ENCODE assay signal across 32 cellular contexts in genomic region chr13:82206241-82206640, GRCh38.
"Had no signal": no experiment of that assay in that cellular context is flagged by ENCODE, and none has a peak within 500 bp of the region (broad histone marks: within the 10 kb centered on the region; RNA-seq: fewer than 3 reads in every experiment).

No MANE protein-coding gene starts in this region.

- H3K36me3 Mint-ChIP-seq: activated CD8-positive, alpha-beta memory T cell treated with anti-CD3 and anti-CD28 coated beads, Interleukin-2, amount 10 ng/mL, durations not matched to agents 7 days and 5 days; activated naive CD4-positive, alpha-beta T cell treated with anti-CD3 and anti-CD28 coated beads, Interleukin-2, amount 10 ng/mL, durations not matched to agents 7 days and 5 days; activated naive CD8-positive, alpha-beta T cell; brain had no signal

- H3K4me3 ChIP-seq: ascending aorta, breast epithelium, cardiac muscle cell, colonic mucosa had no signal

- H3K27ac Mint-ChIP-seq: activated B cell treated with CpG ODN at 0.5 μM for 24 hours; activated CD8-positive, alpha-beta memory T cell treated with anti-CD3 and anti-CD28 coated beads, Interleukin-2, amount 10 ng/mL, durations not matched to agents 7 days and 5 days; activated CD8-positive, alpha-beta T cell treated with anti-CD3 and anti-CD28 coated beads, Interleukin-2, amount 10 ng/mL, durations not matched to agents 7 days and 5 days; activated naive CD4-positive, alpha-beta T cell treated with anti-CD3 and anti-CD28 coated beads, Interleukin-2, amount 10 ng/mL, durations not matched to agents 7 days and 5 days; activated naive CD8-positive, alpha-beta T cell; activated T-helper 1 cell treated with anti-CD3 and anti-CD28 coated beads, Interleukin-12 subunit alpha, Interleukin-12 subunit beta, Interleukin-2, Interleukin-4 antibody, amounts not matched to agents 30 ng/mL and 10 ng/mL and 1 ng/mL, durations not matched to agents 14 hours and 24 hours and 36 hours; activated T-helper 2 cell treated with anti-CD3 and anti-CD28 coated beads, Interferon-gamma antibody, Interleukin-2, Interleukin-4, amounts not matched to agents 10 μg/mL and 5 μg/mL and 100 μg/mL, durations not matched to agents 14 hours and 24 hours and 36 hours; brain; endodermal cell; T-helper 17 cell; T-helper 2 cell treated with Interferon-gamma antibody and Interleukin-4, amounts not matched to agents 5 μg/mL and 100 μg/mL, for 36 hours had no signal

- H3K9me3 ChIP-seq: ascending aorta, colonic mucosa had no signal

- H3K4me1 ChIP-seq: ascending aorta, breast epithelium, colonic mucosa had no signal

- H3K36me3 ChIP-seq: ascending aorta, breast epithelium, cardiac muscle cell, colonic mucosa, WERI-Rb-1 had no signal

- DNase-seq: activated B cell treated with CpG ODN at 0.5 μM for 24 hours; activated CD4-positive, alpha-beta T cell treated with anti-CD3 and anti-CD28 coated beads for 48 hours; activated CD4-positive, alpha-beta T cell treated with anti-CD3 and anti-CD28 coated beads, Interleukin-2, amount 50 U/mL, for 1 hour; activated CD4-positive, alpha-beta T cell treated with anti-CD3 and anti-CD28 coated beads, Interleukin-2, amount 50 U/mL, for 48 hours; activated CD8-positive, alpha-beta memory T cell treated with anti-CD3 and anti-CD28 coated beads, Interleukin-2, amount 10 ng/mL, durations not matched to agents 7 days and 5 days; activated CD8-positive, alpha-beta memory T cell treated with anti-CD3 and anti-CD28 coated beads, Interleukin-2, amount 50 U/mL, for 4 hours; activated CD8-positive, alpha-beta T cell treated with anti-CD3 and anti-CD28 coated beads, Interleukin-2, amount 10 ng/mL, durations not matched to agents 7 days and 5 days; activated effector memory CD4-positive, alpha-beta T cell treated with anti-CD3 and anti-CD28 coated beads, Interleukin-2, amount 50 U/mL, for 16 hours; activated naive CD4-positive, alpha-beta T cell treated with anti-CD3 and anti-CD28 coated beads, Interleukin-2, amount 10 ng/mL, durations not matched to agents 7 days and 5 days; activated T-cell treated with anti-CD3 and anti-CD28 coated beads, Interleukin-2, amount 50 U/mL, for 1 hour; activated T-cell treated with anti-CD3 and anti-CD28 coated beads, Interleukin-2, amount 50 U/mL, for 48 hours; amygdala; central memory CD4-positive, alpha-beta T cell; cerebellar nuclear complex; colonic mucosa; effector memory CD4-positive, alpha-beta T cell; endodermal cell; foreskin fibroblast; T-helper 1 cell; T-helper 17 cell; T1000; WERI-Rb-1 had no signal

- H3K4me3 Mint-ChIP-seq: activated B cell treated with CpG ODN at 0.5 μM for 24 hours; activated CD8-positive, alpha-beta memory T cell treated with anti-CD3 and anti-CD28 coated beads, Interleukin-2, amount 10 ng/mL, durations not matched to agents 7 days and 5 days; activated CD8-positive, alpha-beta T cell treated with anti-CD3 and anti-CD28 coated beads, Interleukin-2, amount 10 ng/mL, durations not matched to agents 7 days and 5 days; activated naive CD4-positive, alpha-beta T cell treated with anti-CD3 and anti-CD28 coated beads, Interleukin-2, amount 10 ng/mL, durations not matched to agents 7 days and 5 days; activated naive CD8-positive, alpha-beta T cell; activated T-helper 1 cell treated with anti-CD3 and anti-CD28 coated beads, Interleukin-12 subunit alpha, Interleukin-12 subunit beta, Interleukin-2, Interleukin-4 antibody, amounts not matched to agents 30 ng/mL and 10 ng/mL and 1 ng/mL, durations not matched to agents 14 hours and 24 hours and 36 hours; brain; endodermal cell; T-helper 17 cell; T-helper 2 cell treated with Interferon-gamma antibody and Interleukin-4, amounts not matched to agents 5 μg/mL and 100 μg/mL, for 36 hours had no signal

- H3K4me1 Mint-ChIP-seq: activated B cell treated with CpG ODN at 0.5 μM for 24 hours; activated CD8-positive, alpha-beta memory T cell treated with anti-CD3 and anti-CD28 coated beads, Interleukin-2, amount 10 ng/mL, durations not matched to agents 7 days and 5 days; activated naive CD4-positive, alpha-beta T cell treated with anti-CD3 and anti-CD28 coated beads, Interleukin-2, amount 10 ng/mL, durations not matched to agents 7 days and 5 days; endodermal cell; T-helper 17 cell had no signal

- ATAC-seq: activated CD4-positive, CD25-positive, alpha-beta regulatory T cell treated with anti-CD3 and anti-CD28 coated beads, Interleukin-2, amount 50 U/mL, for 24 hours; activated CD8-positive, alpha-beta memory T cell treated with anti-CD3 and anti-CD28 coated beads, Interleukin-2, amount 10 ng/mL, durations not matched to agents 7 days and 5 days; activated CD8-positive, alpha-beta T cell treated with anti-CD3 and anti-CD28 coated beads, Interleukin-2, amount 10 ng/mL, durations not matched to agents 7 days and 5 days; esophagus mucosa; T-helper 17 cell had no signal

- H3K27ac ChIP-seq: breast epithelium, cardiac muscle cell, colonic mucosa, WERI-Rb-1 had no signal

- H3K27me3 ChIP-seq: ascending aorta, breast epithelium, cardiac muscle cell, colonic mucosa had no signal
